Comparison of ENCODE assay signal across 8 cellular contexts in genomic region chr6:44247338-44248302, GRCh38. TPM values are rescaled to one million over a fixed set of nuclear protein-coding genes. Genes with fewer than 3 reads are reported as not detected.
DNase-seq lines count a peak whose midpoint lies in the region; ATAC-seq and TF ChIP-seq lines count a peak whose summit lies in the region.

No MANE protein-coding gene starts in this region.

- H3K4me3 ChIP-seq in fibroblast of pulmonary artery (replicated peaks; ENCODE audit: low read depth, low read length) (peak overlapping the region; percentile 100), neural cell (ENCODE audit: low read length) (peak overlapping the region; percentile 99)

- H3K4me3 Mint-ChIP-seq in activated T-helper 17 cell treated with anti-CD3 and anti-CD28 coated beads, Interleukin-2, amount 50 U/mL, for 72 hours = peak overlapping the region; percentile 87

- no peak for TF ChIP-seq RAD21 in neural cell (conservative IDR thresholded peaks at IDR 0.05)

- TF ChIP-seq CTCF in fibroblast of pulmonary artery (IDR thresholded peaks at IDR 0.05; ENCODE audit: low read length, missing control alignments) (no peak), neural cell (IDR thresholded peaks at IDR 0.05; ENCODE audit: poor library complexity, severe bottlenecking) (no peak)

- peaks cover 46% of the 10 kb centered on the region for H3K79me2 ChIP-seq in neural cell (replicated peaks; ENCODE audit: insufficient read depth, low read length)

- peak overlapping the region; percentile 94 for H3K27ac ChIP-seq in neural cell (ENCODE audit: low read length)

- peaks cover 36% of the 10 kb centered on the region for H3K4me1 Mint-ChIP-seq in activated T-helper 17 cell treated with anti-CD3 and anti-CD28 coated beads, Interleukin-2, amount 50 U/mL, for 72 hours

- H3K27me3 ChIP-seq in neural cell (ENCODE audit: insufficient read depth, low read depth, low read length) = no peaks in the 10 kb centered on the region

- H3K36me3 Mint-ChIP-seq in activated T-helper 17 cell treated with anti-CD3 and anti-CD28 coated beads, Interleukin-2, amount 50 U/mL, for 72 hours (ENCODE audit: low read depth) = peaks cover 64% of the 10 kb centered on the region

- ATAC-seq in HG03039 (IDR thresholded peaks at IDR 0.05; ENCODE audit: unreplicated experiment) = peak; percentile 28
- peak; percentile 68 for ATAC-seq in activated T-helper 17 cell treated with anti-CD3 and anti-CD28 coated beads, Interleukin-2, amount 50 U/mL, for 72 hours (replicated peaks)
- peak; percentile 54 for ATAC-seq in stimulated activated naive CD8-positive, alpha-beta T cell treated with anti-CD3 and anti-CD28 coated beads, Interleukin-15, Interleukin-2, amounts not matched to agents 100 U/mL and 50 U/mL, for 24 hours

- H3K4me2 ChIP-seq in neural cell (ENCODE audit: low read length) = peak overlapping the region; percentile 81

- no peaks in the 10 kb centered on the region for H3K9me2 ChIP-seq in neural cell (ENCODE audit: insufficient read depth, low read length)

- peak overlapping the region; percentile 93 for H3K9ac ChIP-seq in neural cell (ENCODE audit: low read length)

- peak; percentile 12 for DNase-seq in DMS79 (lab: John Stamatoyannopoulos, UW)
- no peak for DNase-seq in DMS79 treated with DMSO at 0.1 percent for 48 hours (lab: John Stamatoyannopoulos, UW)
- peak; percentile 64 for DNase-seq in fibroblast of pulmonary artery (ENCODE audit: low read depth)
- DNase-seq in stimulated activated naive CD8-positive, alpha-beta T cell treated with anti-CD3 and anti-CD28 coated beads, Interleukin-15, Interleukin-2, amounts not matched to agents 100 U/mL and 50 U/mL, for 24 hours = peak; percentile 88

- H3K27me3 Mint-ChIP-seq in activated T-helper 17 cell treated with anti-CD3 and anti-CD28 coated beads, Interleukin-2, amount 50 U/mL, for 72 hours = no peaks in the 10 kb centered on the region

- peaks cover 5% of the 10 kb centered on the region for H4K20me1 ChIP-seq in neural cell (ENCODE audit: insufficient read depth)

- no peaks in the 10 kb centered on the region for H3K9me3 Mint-ChIP-seq in activated T-helper 17 cell treated with anti-CD3 and anti-CD28 coated beads, Interleukin-2, amount 50 U/mL, for 72 hours

- peak overlapping the region; percentile 99 for H3K27ac Mint-ChIP-seq in activated T-helper 17 cell treated with anti-CD3 and anti-CD28 coated beads, Interleukin-2, amount 50 U/mL, for 72 hours

- peaks cover 16% of the 10 kb centered on the region for H3K36me3 ChIP-seq in neural cell (ENCODE audit: insufficient read depth, low read length)

- peak overlapping the region; percentile 38 for H2AFZ ChIP-seq in neural cell (ENCODE audit: low read depth, low read length)

- H3K9me3 ChIP-seq in neural cell (ENCODE audit: low read length) = no peaks in the 10 kb centered on the region

- TF ChIP-seq EP300 in neural cell (conservative IDR thresholded peaks at IDR 0.05; ENCODE audit: poor library complexity, severe bottlenecking) = peak; percentile 68

- no peaks in the 10 kb centered on the region for H3F3A ChIP-seq in neural cell (ENCODE audit: insufficient read depth, low read length, poor library complexity, severe bottlenecking)

TF ChIP-seq in PFSK-1, 5 proteins besides CTCF, POLR2A, EP300 and RAD21 (continues in another document):
- TF ChIP-seq TAF1 (IDR thresholded peaks at IDR 0.05; ENCODE audit: borderline replicate concordance, insufficient read depth, low read length) (no peak; the same call in 1 of the 2 replicates), FOXP2 (optimal IDR thresholded peaks at IDR 0.05; ENCODE audit: borderline replicate concordance, extremely low read depth, extremely low read length, insufficient read depth) (no peak), POLR2AphosphoS5 (IDR thresholded peaks at IDR 0.05; ENCODE audit: low read depth, low read length) (0 out of 2 replicates have a peak, but pooled peaks have one; percentile 36)
- TF ChIP-seq, protein P1, sequence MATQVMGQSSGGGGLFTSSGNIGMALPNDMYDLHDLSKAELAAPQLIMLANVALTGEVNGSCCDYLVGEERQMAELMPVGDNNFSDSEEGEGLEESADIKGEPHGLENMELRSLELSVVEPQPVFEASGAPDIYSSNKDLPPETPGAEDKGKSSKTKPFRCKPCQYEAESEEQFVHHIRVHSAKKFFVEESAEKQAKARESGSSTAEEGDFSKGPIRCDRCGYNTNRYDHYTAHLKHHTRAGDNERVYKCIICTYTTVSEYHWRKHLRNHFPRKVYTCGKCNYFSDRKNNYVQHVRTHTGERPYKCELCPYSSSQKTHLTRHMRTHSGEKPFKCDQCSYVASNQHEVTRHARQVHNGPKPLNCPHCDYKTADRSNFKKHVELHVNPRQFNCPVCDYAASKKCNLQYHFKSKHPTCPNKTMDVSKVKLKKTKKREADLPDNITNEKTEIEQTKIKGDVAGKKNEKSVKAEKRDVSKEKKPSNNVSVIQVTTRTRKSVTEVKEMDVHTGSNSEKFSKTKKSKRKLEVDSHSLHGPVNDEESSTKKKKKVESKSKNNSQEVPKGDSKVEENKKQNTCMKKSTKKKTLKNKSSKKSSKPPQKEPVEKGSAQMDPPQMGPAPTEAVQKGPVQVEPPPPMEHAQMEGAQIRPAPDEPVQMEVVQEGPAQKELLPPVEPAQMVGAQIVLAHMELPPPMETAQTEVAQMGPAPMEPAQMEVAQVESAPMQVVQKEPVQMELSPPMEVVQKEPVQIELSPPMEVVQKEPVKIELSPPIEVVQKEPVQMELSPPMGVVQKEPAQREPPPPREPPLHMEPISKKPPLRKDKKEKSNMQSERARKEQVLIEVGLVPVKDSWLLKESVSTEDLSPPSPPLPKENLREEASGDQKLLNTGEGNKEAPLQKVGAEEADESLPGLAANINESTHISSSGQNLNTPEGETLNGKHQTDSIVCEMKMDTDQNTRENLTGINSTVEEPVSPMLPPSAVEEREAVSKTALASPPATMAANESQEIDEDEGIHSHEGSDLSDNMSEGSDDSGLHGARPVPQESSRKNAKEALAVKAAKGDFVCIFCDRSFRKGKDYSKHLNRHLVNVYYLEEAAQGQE (IDR thresholded peaks at IDR 0.05; ENCODE audit: insufficient read depth in 1 of 2, low read depth in 2 of 2, low read length in 2 of 2) = peak in 1 of 2 experiments; percentile 33; a peak in 2 of 4 replicates

TF ChIP-seq in neural cell, 6 proteins besides CTCF, POLR2A, EP300 and RAD21:
- TF ChIP-seq SMC3 (conservative IDR thresholded peaks at IDR 0.05; ENCODE audit: poor library complexity) (peak; percentile 15), EZH2 (IDR thresholded peaks at IDR 0.05; ENCODE audit: borderline replicate concordance, insufficient read depth, low read length, poor library complexity, severe bottlenecking) (no peak), TAF1 (IDR thresholded peaks at IDR 0.05; ENCODE audit: low read depth) (no peak), MXI1 (conservative IDR thresholded peaks at IDR 0.05; ENCODE audit: poor library complexity, severe bottlenecking) (peak; percentile 99), POLR2AphosphoS5 (IDR thresholded peaks at IDR 0.05) (peak; percentile 11)

RNA-seq across cellular contexts. Expression of gene HSP90AB1, which starts 0.7 kb away (rescaled TPM):
- 773 TPM for polyA plus RNA-seq in PFSK-1 (2012; ENCODE audit: insufficient read length, low read depth)
- 1,000 to 10,000 TPM; 1,019 to 1,822 TPM for total RNA-seq in activated T-helper 17 cell treated with anti-CD3 and anti-CD28 coated beads, Interleukin-2, amount 50 U/mL, for 72 hours
- 485 and 522 TPM in 2 replicates for polyA plus RNA-seq in neural cell
- 358 and 429 TPM in 2 replicates for polyA minus RNA-seq in neural cell

RNA-seq across cellular contexts. Expression of gene SLC35B2, which starts 9.7 kb away (rescaled TPM):
- 59.6 TPM for polyA plus RNA-seq in PFSK-1 (2012; ENCODE audit: insufficient read length, low read depth)
- total RNA-seq in activated T-helper 17 cell treated with anti-CD3 and anti-CD28 coated beads, Interleukin-2, amount 50 U/mL, for 72 hours = 10 to 100 TPM; 16.5 to 22.3 TPM
- 44.5 and 64.9 TPM in 2 replicates for polyA plus RNA-seq in neural cell
- 33.5 and 42.1 TPM in 2 replicates for polyA minus RNA-seq in neural cell

RNA-seq across cellular contexts. Expression of gene NFKBIE, which starts 17.7 kb away (rescaled TPM):
- 35.7 TPM for polyA plus RNA-seq in PFSK-1 (2012; ENCODE audit: insufficient read length, low read depth)
- total RNA-seq in activated T-helper 17 cell treated with anti-CD3 and anti-CD28 coated beads, Interleukin-2, amount 50 U/mL, for 72 hours = 10 to 100 TPM; 20.5 to 26.9 TPM
- polyA plus RNA-seq in neural cell = 15.1 and 16.8 TPM in 2 replicates
- 12.7 and 13.7 TPM in 2 replicates for polyA minus RNA-seq in neural cell

RNA-seq across cellular contexts. Expression of gene TMEM151B, which starts 22.6 kb away (rescaled TPM):
- 0.38 TPM for polyA plus RNA-seq in PFSK-1 (2012; ENCODE audit: insufficient read length, low read depth)
- total RNA-seq in activated T-helper 17 cell treated with anti-CD3 and anti-CD28 coated beads, Interleukin-2, amount 50 U/mL, for 72 hours = under 1 TPM; 0.05 to 0.19 TPM
- polyA plus RNA-seq in neural cell = 66.0 and 82.1 TPM in 2 replicates
- polyA minus RNA-seq in neural cell = 75.7 and 87.6 TPM in 2 replicates

RNA-seq across cellular contexts. Expression of gene SLC29A1, which starts 24.2 kb away (rescaled TPM):
- polyA plus RNA-seq in PFSK-1 (2012; ENCODE audit: insufficient read length, low read depth) = 88.8 TPM
- total RNA-seq in activated T-helper 17 cell treated with anti-CD3 and anti-CD28 coated beads, Interleukin-2, amount 50 U/mL, for 72 hours = 10 to 100 TPM; 40.8 to 80.8 TPM
- 18.9 and 29.5 TPM in 2 replicates for polyA plus RNA-seq in neural cell
- polyA minus RNA-seq in neural cell = 11.7 and 12.7 TPM in 2 replicates
